In the genomic region with DNA sequence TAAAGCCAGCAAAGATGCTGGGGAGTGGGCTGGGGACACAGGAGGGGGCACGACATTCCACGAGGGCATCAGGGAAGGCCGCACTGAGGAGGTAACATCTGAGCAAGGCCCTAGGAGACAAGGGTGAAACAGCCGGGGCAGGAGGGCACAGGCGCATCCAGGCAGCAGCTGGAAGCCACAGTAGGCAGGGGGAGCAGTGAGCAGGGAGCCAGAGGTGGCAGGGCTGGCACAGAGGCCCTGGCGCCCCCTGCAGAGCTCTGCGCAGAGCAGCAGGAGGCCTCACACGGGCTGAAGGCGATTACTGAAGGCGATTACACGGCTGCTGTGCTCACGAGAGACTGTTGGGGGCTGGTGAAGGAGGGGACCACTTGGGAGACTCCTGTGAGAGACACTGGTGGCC, we compare ENCODE assay signal across 9 cellular contexts. TPM values are rescaled to one million over a fixed set of nuclear protein-coding genes. Genes with fewer than 3 reads are reported as not detected.
DNase-seq lines count a peak whose midpoint lies in the region; ATAC-seq and TF ChIP-seq lines count a peak whose summit lies in the region.
"Had no signal": no experiment of that assay in that cellular context is flagged by ENCODE, and none has a peak within 500 bp of the region (broad histone marks: within the 10 kb centered on the region; RNA-seq: fewer than 3 reads in every experiment).

No MANE protein-coding gene starts in this region.

- peak; percentile 30 for TF ChIP-seq CTCF in cardiac fibroblast (IDR thresholded peaks at IDR 0.05; ENCODE audit: low read depth, low read length)

- ATAC-seq in GM19023 (IDR thresholded peaks at IDR 0.05; ENCODE audit: unreplicated experiment): no peak

- DNase-seq in NCI-H82 (lab: John Stamatoyannopoulos, UW) (peak; percentile 46), NCI-H82 treated with DMSO at 0.1 percent for 48 hours (lab: John Stamatoyannopoulos, UW; ENCODE audit: unreplicated experiment) (no peak), NCI-H1694 (lab: John Stamatoyannopoulos, UW) (peak; percentile 58), cardiac fibroblast (ENCODE audit: low read depth in 2 of 2) (peak in 1 of 2 donors; percentile 22), renal cortical epithelial cell (ENCODE audit: low read depth) (peak; percentile 22), GM03348 (ENCODE audit: low spot score) (no peak)
- DNase-seq in stimulated activated naive CD4-positive, alpha-beta T cell (lab: John Stamatoyannopoulos, UW): no peak

- H3K4me3 ChIP-seq in cardiac fibroblast (replicated peaks in 1 of 2; ENCODE audit: low read depth in 2 of 2, low read length in 2 of 2): no peak overlapping the region
- H3K4me3 ChIP-seq: lung had no signal

RNA-seq across cellular contexts. Expression of gene LMAN2, which starts 15.4 kb away (rescaled TPM):
- total RNA-seq in renal cortical epithelial cell: 242 and 337 TPM in 2 replicates

RNA-seq across cellular contexts. Expression of gene RGS14, which starts 21.6 kb away (rescaled TPM):
- 11.1 and 30.2 TPM in 2 replicates for total RNA-seq in renal cortical epithelial cell

RNA-seq across cellular contexts. Expression of gene MXD3, which starts 24.4 kb away (rescaled TPM):
- 1.4 and 3.6 TPM in 2 replicates for total RNA-seq in renal cortical epithelial cell

RNA-seq across cellular contexts. Expression of gene PRELID1, which starts 32.5 kb away (rescaled TPM):
- total RNA-seq in renal cortical epithelial cell: 52.0 and 115 TPM in 2 replicates

RNA-seq across cellular contexts. Expression of gene RAB24, which starts 32.6 kb away (rescaled TPM):
- total RNA-seq in renal cortical epithelial cell: 13.5 and 23.0 TPM in 2 replicates

Comparison
In these comparisons a context has a peak if more than half of its experiments do, and no peak if none do; other contexts are left out.
1. DNase-seq: peak in NCI-H82 (single experiment), NCI-H1694 (single experiment) and renal cortical epithelial cell (single experiment); none in NCI-H82 treated with DMSO at 0.1 percent for 48 hours (single experiment), stimulated activated naive CD4-positive, alpha-beta T cell (0 of 6) and GM03348 (single experiment).